10 cellular contexts compared by ENCODE assay signal in the genomic region with DNA sequence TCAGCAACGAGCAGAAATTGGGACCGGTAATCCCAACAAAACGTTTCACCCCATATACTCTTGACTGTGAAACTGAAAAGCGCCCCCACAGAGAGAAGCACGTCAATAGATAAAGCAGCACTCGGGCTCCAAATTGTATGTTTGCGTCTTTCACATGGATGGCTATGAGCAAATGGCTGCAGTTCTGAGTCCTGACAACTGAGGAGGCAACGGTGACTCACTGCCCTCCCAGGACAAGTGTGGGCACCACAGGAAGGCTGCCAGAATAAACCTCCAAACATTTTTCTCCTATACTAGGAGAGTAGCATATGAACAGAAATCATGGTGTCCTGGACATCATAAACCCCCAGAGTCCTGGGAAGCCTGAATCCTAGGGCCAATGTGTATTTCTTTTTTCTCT. TPM values are rescaled to one million over a fixed set of nuclear protein-coding genes. Genes with fewer than 3 reads are reported as not detected.
DNase-seq lines count a peak whose midpoint lies in the region; ATAC-seq and TF ChIP-seq lines count a peak whose summit lies in the region.
"Had no signal": no experiment of that assay in that cellular context is flagged by ENCODE, and none has a peak within 500 bp of the region (broad histone marks: within the 10 kb centered on the region; RNA-seq: fewer than 3 reads in every experiment).

No MANE protein-coding gene starts in this region.

- H3K4me3 ChIP-seq in dorsolateral prefrontal cortex (no peak overlapping the region), skeletal muscle satellite cell (ENCODE audit: low read length) (no peak overlapping the region)

- peaks cover 5% of the 10 kb centered on the region for H3K4me1 ChIP-seq in skeletal muscle satellite cell (ENCODE audit: control insufficient read depth, insufficient read depth, low read length)

- H3K9me3 ChIP-seq in skeletal muscle satellite cell (replicated peaks; ENCODE audit: low read length) = no peaks in the 10 kb centered on the region

- H3K36me3 ChIP-seq in skeletal muscle satellite cell (ENCODE audit: insufficient read depth, low read length) = no peaks in the 10 kb centered on the region

- no peak overlapping the region for H3K9ac ChIP-seq in skeletal muscle satellite cell (ENCODE audit: low read depth, low read length)

- intact Hi-C loops in dorsolateral prefrontal cortex (cut with DNase I) = loop anchor here in 1 of 2 donors (5.0 to 10.0 kb wide), 2 partner anchors 81 to 147 kb away; partner anchors contain the start of genes CKS2 and SECISBP2

- H3K27me3 ChIP-seq in dorsolateral prefrontal cortex = no peaks in the 10 kb centered on the region
- H3K27me3 ChIP-seq in skeletal muscle satellite cell (ENCODE audit: control insufficient read depth, insufficient read depth, low read length) = no peaks in the 10 kb centered on the region

- H3K4me2 ChIP-seq in skeletal muscle satellite cell (ENCODE audit: low read length) = peak overlapping the region; percentile 22

- H3K27ac ChIP-seq in dorsolateral prefrontal cortex = peak overlapping the region in 52 of 59 donors; percentile 2 to 100 (median 80)

- no peak for TF ChIP-seq CTCF in dorsolateral prefrontal cortex (IDR thresholded peaks at IDR 0.05 in 54 of 56, conservative IDR thresholded peaks at IDR 0.05 in 2 of 56; ENCODE audit: low read depth in 1 of 56, partially characterized antibody in 56 of 56)

- ATAC-seq in HG03175 (IDR thresholded peaks at IDR 0.05; ENCODE audit: unreplicated experiment) = no peak

- peak; percentile 72 for DNase-seq in activated CD4-positive, alpha-beta T cell treated with anti-CD3 and anti-CD28 coated beads for 48 hours
- no peak for DNase-seq in activated CD4-positive, alpha-beta T cell treated with anti-CD3 and anti-CD28 coated beads for 1 hour
- DNase-seq in T-helper 22 cell (ENCODE audit: low read depth) = peak; percentile 37
- peak in 3 of 10 donors; percentile 35 to 81 (median 54) for DNase-seq in dorsolateral prefrontal cortex
- no peak for DNase-seq in C1 segment of cervical spinal cord (lab: John Stamatoyannopoulos, UW)
- no peak for DNase-seq in dedifferentiated amniotic fluid mesenchymal stem cell (ENCODE audit: extremely low spot score)
- DNase-seq: cortex of kidney, SW 1271 had no signal

RNA-seq across cellular contexts. Expression of gene SEMA4D, which starts 36.6 kb away (rescaled TPM):
- 100 to 1,000 TPM in 116 of 120 experiments, 10 to 100 TPM in 4; 90.5 to 697 (median 192) TPM for total RNA-seq in dorsolateral prefrontal cortex
- total RNA-seq in skeletal muscle satellite cell (2012; rRNA removed) = 0.66 and 0.76 TPM in 2 replicates

Comparison
In these comparisons a context has a peak if more than half of its experiments do, and no peak if none do; other contexts are left out.
1. DNase-seq: peak in activated CD4-positive, alpha-beta T cell treated with anti-CD3 and anti-CD28 coated beads for 48 hours (single experiment) and T-helper 22 cell (single experiment); none in activated CD4-positive, alpha-beta T cell treated with anti-CD3 and anti-CD28 coated beads for 1 hour (single experiment), C1 segment of cervical spinal cord (0 of 14) and dedifferentiated amniotic fluid mesenchymal stem cell (single experiment).